Comparison of ENCODE assay signal across 12 cellular contexts in the genomic region with DNA sequence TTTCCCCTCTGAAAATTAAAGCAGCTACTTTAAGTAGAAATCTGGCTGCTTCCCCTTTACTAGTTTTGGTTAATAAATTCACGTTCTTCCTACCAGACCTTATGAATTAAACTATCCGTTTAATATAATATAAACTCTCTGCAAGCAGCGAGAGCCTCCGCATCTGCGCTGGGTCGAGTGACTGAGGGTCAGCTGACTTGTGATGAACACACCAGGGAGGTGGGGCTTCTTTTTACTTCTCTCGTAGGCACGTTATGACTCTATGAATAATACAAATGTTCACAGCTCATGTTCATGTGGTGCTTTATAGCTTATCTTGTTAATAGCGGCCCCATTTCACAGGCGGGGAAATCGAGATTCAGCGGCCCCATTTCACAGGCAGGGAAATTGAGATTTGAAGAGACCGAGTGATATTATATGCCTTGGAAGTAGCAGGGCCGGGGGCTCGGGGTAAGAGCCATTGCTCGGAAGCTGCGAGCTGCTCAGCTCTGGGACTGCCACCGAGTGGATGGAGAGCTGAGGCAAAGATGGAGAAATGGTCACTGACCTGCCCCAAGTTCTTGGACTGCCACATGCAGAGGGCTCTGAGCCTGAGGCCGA. TPM values are rescaled to one million over a fixed set of nuclear protein-coding genes. Genes with fewer than 3 reads are reported as not detected.
A peak's percentile ranks its signal among the peaks of the same experiment; 100 is the strongest.
DNase-seq lines count a peak whose midpoint lies in the region; ATAC-seq and TF ChIP-seq lines count a peak whose summit lies in the region.
"Had no signal": no experiment of that assay in that cellular context is flagged by ENCODE, and none has a peak within 500 bp of the region (broad histone marks: within the 10 kb centered on the region; RNA-seq: fewer than 3 reads in every experiment).

No MANE protein-coding gene starts in this region.

- H3K4me1 ChIP-seq in heart left ventricle (peaks cover 0 to 19% (median 1%) of the 10 kb centered on the region in 12 donors), SK-N-SH (ENCODE audit: control insufficient read depth in 1 of 2, insufficient read depth in 2 of 2, low read depth in 1 of 2, low read length in 1 of 2) (no peaks in the 10 kb centered on the region)

- no peak for TF ChIP-seq RAD21 in SK-N-SH (IDR thresholded peaks at IDR 0.05; ENCODE audit: low read length)

- POLR2A ChIA-PET in SK-N-SH (lab: Yijun Ruan, JAX): no interaction called here

- TF ChIP-seq POLR2A in heart left ventricle (IDR thresholded peaks at IDR 0.05): no peak

- intact Hi-C loops in heart left ventricle (cut with DNase I): no loop called here

- H3K27me3 ChIP-seq in heart left ventricle (peaks cover 0 to 5% (median 0%) of the 10 kb centered on the region in 9 donors), SK-N-SH (ENCODE audit: insufficient read depth) (peaks cover 14% of the 10 kb centered on the region; the same call in 1 of the 2 replicates)
- H3K27me3 ChIP-seq: Peyer's patch had no signal

- H4K20me1 ChIP-seq in SK-N-SH (ENCODE audit: insufficient read depth): no peaks in the 10 kb centered on the region

- peak overlapping the region; percentile 80 for H3K4me3 Mint-ChIP-seq in T-helper 1 cell treated with Interleukin-12 subunit alpha and Interleukin-12 subunit beta and Interleukin-4 antibody, amounts not matched to agents 30 μg/mL and 1 μg/mL, for 36 hours
- H3K4me3 Mint-ChIP-seq in stimulated activated naive B cell treated with anti-CD40 and anti-IgM and Interleukin-4, amounts not matched to agents 10 μg/mL and 1 μg/mL and 100 μg/mL, for 72 hours: no peak overlapping the region

- H3K9me3 ChIP-seq in heart left ventricle (no peaks in the 10 kb centered on the region), SK-N-SH (no peaks in the 10 kb centered on the region)
- H3K9me3 ChIP-seq: Peyer's patch had no signal

- TF ChIP-seq EP300 in SK-N-SH (IDR thresholded peaks at IDR 0.05; ENCODE audit: borderline replicate concordance in 1 of 2, low read depth in 1 of 2, low read length in 1 of 2): no peak

- no peak overlapping the region for H3K9ac ChIP-seq in SK-N-SH

- H3K27ac ChIP-seq in heart left ventricle (peak overlapping the region in 3 of 12 donors; percentile 8 to 60 (median 34)), SK-N-SH (ENCODE audit: low read depth in 2 of 2, low read length in 1 of 2) (no peak overlapping the region)

- peaks cover 54% of the 10 kb centered on the region for H3K4me1 Mint-ChIP-seq in T-helper 1 cell treated with Interleukin-12 subunit alpha and Interleukin-12 subunit beta and Interleukin-4 antibody, amounts not matched to agents 30 μg/mL and 1 μg/mL, for 36 hours (ENCODE audit: low read depth)
- peaks cover 11 to 52% of the 10 kb centered on the region in 2 donors for H3K4me1 Mint-ChIP-seq in stimulated activated naive B cell treated with anti-CD40 and anti-IgM and Interleukin-4, amounts not matched to agents 10 μg/mL and 1 μg/mL and 100 μg/mL, for 72 hours

- H3K27me3 Mint-ChIP-seq in T-helper 1 cell treated with Interleukin-12 subunit alpha and Interleukin-12 subunit beta and Interleukin-4 antibody, amounts not matched to agents 30 μg/mL and 1 μg/mL, for 36 hours (ENCODE audit: low read depth): no peaks in the 10 kb centered on the region
- H3K27me3 Mint-ChIP-seq in stimulated activated naive B cell treated with anti-CD40 and anti-IgM and Interleukin-4, amounts not matched to agents 10 μg/mL and 1 μg/mL and 100 μg/mL, for 72 hours: peaks cover 31 to 43% of the 10 kb centered on the region in 2 donors

- CTCF ChIA-PET in SK-N-SH (lab: Yijun Ruan, JAX): interaction anchor here (1.0 kb wide), 1 partner anchor 12 kb away, joined by 3 read pairs; no protein-coding TSS in a partner anchor

- peak overlapping the region in 8 of 12 donors; percentile 2 to 45 (median 28) for H3K4me3 ChIP-seq in heart left ventricle
- H3K4me3 ChIP-seq in SK-N-SH (ENCODE audit: low read depth in 2 of 2, low read length in 1 of 2): no peak overlapping the region

- no peaks in the 10 kb centered on the region for H3K36me3 ChIP-seq in heart left ventricle
- H3K36me3 ChIP-seq in SK-N-SH (replicated peaks in 1 of 2; ENCODE audit: control insufficient read depth in 1 of 2, insufficient read depth in 2 of 2, low read length in 1 of 2): no peaks in the 10 kb centered on the region
- H3K36me3 ChIP-seq: Peyer's patch had no signal

- no peak overlapping the region for H3K4me2 ChIP-seq in SK-N-SH

- H3K9me3 Mint-ChIP-seq in T-helper 1 cell treated with Interleukin-12 subunit alpha and Interleukin-12 subunit beta and Interleukin-4 antibody, amounts not matched to agents 30 μg/mL and 1 μg/mL, for 36 hours: peaks cover 37% of the 10 kb centered on the region
- H3K9me3 Mint-ChIP-seq in stimulated activated naive B cell treated with anti-CD40 and anti-IgM and Interleukin-4, amounts not matched to agents 10 μg/mL and 1 μg/mL and 100 μg/mL, for 72 hours: no peaks in the 10 kb centered on the region

- WGBS in heart left ventricle, 4 donors: 82 to 91% (median 87%) methylated on average over 19 of the region's 19 CpGs
- 75% methylated on average over 19 of the region's 19 CpGs for WGBS in SK-N-SH (ENCODE audit: low lambda C conversion rate)

- H3K79me2 ChIP-seq in SK-N-SH (ENCODE audit: insufficient read depth): no peaks in the 10 kb centered on the region

- peak overlapping the region; percentile 97 for H3K27ac Mint-ChIP-seq in T-helper 1 cell treated with Interleukin-12 subunit alpha and Interleukin-12 subunit beta and Interleukin-4 antibody, amounts not matched to agents 30 μg/mL and 1 μg/mL, for 36 hours
- peak overlapping the region; percentile 37 for H3K27ac Mint-ChIP-seq in stimulated activated naive B cell treated with anti-CD40 and anti-IgM and Interleukin-4, amounts not matched to agents 10 μg/mL and 1 μg/mL and 100 μg/mL, for 72 hours

- DNase-seq in T-helper 1 cell (no peak), RPMI8226 (peak; percentile 1), heart left ventricle (no peak), activated gamma-delta T cell treated with Interleukin-2 at 50 U/mL for 16 hours (no peak), SK-N-SH (no peak)
- DNase-seq in stimulated activated naive B cell treated with anti-CD40 and anti-IgM and Interleukin-4, amounts not matched to agents 10 μg/mL and 1 μg/mL and 100 μg/mL, for 72 hours: no peak
- DNase-seq: ACHN, NCI-H1930 had no signal

- H3F3A ChIP-seq in SK-N-SH (replicated peaks; ENCODE audit: insufficient read depth): no peaks in the 10 kb centered on the region

- TF ChIP-seq CTCF in heart left ventricle (IDR thresholded peaks at IDR 0.05) (no peak), SK-N-SH (IDR thresholded peaks at IDR 0.05) (no peak)

- no peak overlapping the region for H2AFZ ChIP-seq in SK-N-SH (ENCODE audit: low read depth)

- ATAC-seq in heart left ventricle: peak in 2 of 4 donors; percentile 49 to 64
- ATAC-seq in stimulated activated naive B cell treated with anti-CD40 and anti-IgM and Interleukin-4, amounts not matched to agents 10 μg/mL and 1 μg/mL and 100 μg/mL, for 72 hours (replicated peaks): peak in 1 of 2 donors; percentile 41
- ATAC-seq in GM19035 (IDR thresholded peaks at IDR 0.05; ENCODE audit: unreplicated experiment): no peak

- peaks cover 41% of the 10 kb centered on the region for H3K36me3 Mint-ChIP-seq in T-helper 1 cell treated with Interleukin-12 subunit alpha and Interleukin-12 subunit beta and Interleukin-4 antibody, amounts not matched to agents 30 μg/mL and 1 μg/mL, for 36 hours (ENCODE audit: low read depth)
- H3K36me3 Mint-ChIP-seq in stimulated activated naive B cell treated with anti-CD40 and anti-IgM and Interleukin-4, amounts not matched to agents 10 μg/mL and 1 μg/mL and 100 μg/mL, for 72 hours: no peaks in the 10 kb centered on the region

- H3K9me2 ChIP-seq in SK-N-SH: no peaks in the 10 kb centered on the region

TF ChIP-seq in SK-N-SH, 30 proteins besides CTCF, POLR2A, EP300 and RAD21:
- TF ChIP-seq RXRA (IDR thresholded peaks at IDR 0.05; ENCODE audit: borderline replicate concordance, low read depth) (no peak), FOSL2 (IDR thresholded peaks at IDR 0.05; ENCODE audit: borderline replicate concordance, low read depth) (no peak), MXI1 (IDR thresholded peaks at IDR 0.05; ENCODE audit: low read depth, low read length) (no peak), TCF12 (IDR thresholded peaks at IDR 0.05) (no peak)

RNA-seq across cellular contexts. Expression of a gene that starts 8.3 kb away (rescaled TPM):
- total RNA-seq in heart left ventricle: under 1 TPM in 2 of 9 donors, not detected in 7; 0.02 to 0.17 TPM
- under 1 TPM in 1 of 2 donors, not detected in 1; 0.03 TPM for polyA plus RNA-seq in heart left ventricle
- 0.06 and 0.07 TPM in 2 replicates for polyA plus RNA-seq in SK-N-SH (2012; rRNA removed)
- 0.05 TPM in 2 replicates for polyA plus RNA-seq in SK-N-SH (2012; cell fraction: cytosol; rRNA removed)
- polyA plus RNA-seq in SK-N-SH (2012; cell fraction: nucleus; rRNA removed): 0.04 TPM in 1 of 2 replicates, not detected in the other
- total RNA-seq: posterior vena cava had no signal

Comparison
In these comparisons a context has a peak if more than half of its experiments do, and no peak if none do; other contexts are left out.
1. H3K4me3 ChIP-seq: peak in heart left ventricle (8 of 12); none in SK-N-SH (0 of 2).